Comparison of ENCODE assay signal across 1 cellular context in the genomic region with DNA sequence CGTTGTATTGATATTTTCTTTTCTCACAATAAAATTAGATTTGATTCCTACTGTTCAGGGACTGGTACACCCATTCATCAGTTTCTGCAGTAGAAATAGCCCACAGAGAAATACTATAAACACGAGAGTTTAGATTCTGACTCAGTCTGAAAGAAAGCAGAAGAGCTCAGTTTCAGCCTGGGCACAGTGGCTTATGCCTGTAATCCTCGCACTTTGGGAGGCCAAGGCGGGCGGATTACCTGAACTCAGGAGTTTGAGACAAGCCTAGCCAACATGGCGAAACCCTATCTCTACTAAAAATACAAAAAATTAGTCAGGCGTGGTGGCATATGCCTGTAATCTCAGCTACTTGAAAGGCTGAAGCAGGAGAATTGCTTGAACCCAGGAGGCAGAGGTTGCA.
TF ChIP-seq lines count a peak whose summit lies in the region.

No MANE protein-coding gene starts in this region.

TF ChIP-seq in GM23338, 12 proteins besides CTCF, POLR2A, EP300 and RAD21 (continued from another document):
- TF ChIP-seq, protein P1, sequence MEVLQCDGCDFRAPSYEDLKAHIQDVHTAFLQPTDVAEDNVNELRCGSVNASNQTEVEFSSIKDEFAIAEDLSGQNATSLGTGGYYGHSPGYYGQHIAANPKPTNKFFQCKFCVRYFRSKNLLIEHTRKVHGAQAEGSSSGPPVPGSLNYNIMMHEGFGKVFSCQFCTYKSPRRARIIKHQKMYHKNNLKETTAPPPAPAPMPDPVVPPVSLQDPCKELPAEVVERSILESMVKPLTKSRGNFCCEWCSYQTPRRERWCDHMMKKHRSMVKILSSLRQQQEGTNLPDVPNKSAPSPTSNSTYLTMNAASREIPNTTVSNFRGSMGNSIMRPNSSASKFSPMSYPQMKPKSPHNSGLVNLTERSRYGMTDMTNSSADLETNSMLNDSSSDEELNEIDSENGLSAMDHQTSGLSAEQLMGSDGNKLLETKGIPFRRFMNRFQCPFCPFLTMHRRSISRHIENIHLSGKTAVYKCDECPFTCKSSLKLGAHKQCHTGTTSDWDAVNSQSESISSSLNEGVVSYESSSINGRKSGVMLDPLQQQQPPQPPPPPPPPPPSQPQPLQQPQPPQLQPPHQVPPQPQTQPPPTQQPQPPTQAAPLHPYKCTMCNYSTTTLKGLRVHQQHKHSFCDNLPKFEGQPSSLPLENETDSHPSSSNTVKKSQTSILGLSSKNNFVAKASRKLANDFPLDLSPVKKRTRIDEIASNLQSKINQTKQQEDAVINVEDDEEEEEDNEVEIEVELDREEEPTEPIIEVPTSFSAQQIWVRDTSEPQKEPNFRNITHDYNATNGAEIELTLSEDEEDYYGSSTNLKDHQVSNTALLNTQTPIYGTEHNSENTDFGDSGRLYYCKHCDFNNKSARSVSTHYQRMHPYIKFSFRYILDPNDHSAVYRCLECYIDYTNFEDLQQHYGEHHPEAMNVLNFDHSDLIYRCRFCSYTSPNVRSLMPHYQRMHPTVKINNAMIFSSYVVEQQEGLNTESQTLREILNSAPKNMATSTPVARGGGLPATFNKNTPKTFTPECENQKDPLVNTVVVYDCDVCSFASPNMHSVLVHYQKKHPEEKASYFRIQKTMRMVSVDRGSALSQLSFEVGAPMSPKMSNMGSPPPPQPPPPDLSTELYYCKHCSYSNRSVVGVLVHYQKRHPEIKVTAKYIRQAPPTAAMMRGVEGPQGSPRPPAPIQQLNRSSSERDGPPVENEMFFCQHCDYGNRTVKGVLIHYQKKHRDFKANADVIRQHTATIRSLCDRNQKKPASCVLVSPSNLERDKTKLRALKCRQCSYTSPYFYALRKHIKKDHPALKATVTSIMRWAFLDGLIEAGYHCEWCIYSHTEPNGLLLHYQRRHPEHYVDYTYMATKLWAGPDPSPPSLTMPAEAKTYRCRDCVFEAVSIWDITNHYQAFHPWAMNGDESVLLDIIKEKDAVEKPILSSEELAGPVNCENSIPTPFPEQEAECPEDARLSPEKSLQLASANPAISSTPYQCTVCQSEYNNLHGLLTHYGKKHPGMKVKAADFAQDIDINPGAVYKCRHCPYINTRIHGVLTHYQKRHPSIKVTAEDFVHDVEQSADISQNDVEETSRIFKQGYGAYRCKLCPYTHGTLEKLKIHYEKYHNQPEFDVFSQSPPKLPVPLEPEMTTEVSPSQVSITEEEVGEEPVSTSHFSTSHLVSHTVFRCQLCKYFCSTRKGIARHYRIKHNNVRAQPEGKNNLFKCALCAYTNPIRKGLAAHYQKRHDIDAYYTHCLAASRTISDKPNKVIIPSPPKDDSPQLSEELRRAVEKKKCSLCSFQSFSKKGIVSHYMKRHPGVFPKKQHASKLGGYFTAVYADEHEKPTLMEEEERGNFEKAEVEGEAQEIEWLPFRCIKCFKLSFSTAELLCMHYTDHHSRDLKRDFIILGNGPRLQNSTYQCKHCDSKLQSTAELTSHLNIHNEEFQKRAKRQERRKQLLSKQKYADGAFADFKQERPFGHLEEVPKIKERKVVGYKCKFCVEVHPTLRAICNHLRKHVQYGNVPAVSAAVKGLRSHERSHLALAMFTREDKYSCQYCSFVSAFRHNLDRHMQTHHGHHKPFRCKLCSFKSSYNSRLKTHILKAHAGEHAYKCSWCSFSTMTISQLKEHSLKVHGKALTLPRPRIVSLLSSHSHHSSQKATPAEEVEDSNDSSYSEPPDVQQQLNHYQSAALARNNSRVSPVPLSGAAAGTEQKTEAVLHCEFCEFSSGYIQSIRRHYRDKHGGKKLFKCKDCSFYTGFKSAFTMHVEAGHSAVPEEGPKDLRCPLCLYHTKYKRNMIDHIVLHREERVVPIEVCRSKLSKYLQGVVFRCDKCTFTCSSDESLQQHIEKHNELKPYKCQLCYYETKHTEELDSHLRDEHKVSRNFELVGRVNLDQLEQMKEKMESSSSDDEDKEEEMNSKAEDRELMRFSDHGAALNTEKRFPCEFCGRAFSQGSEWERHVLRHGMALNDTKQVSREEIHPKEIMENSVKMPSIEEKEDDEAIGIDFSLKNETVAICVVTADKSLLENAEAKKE (CRISPR knock-in tag; IDR thresholded peaks at IDR 0.05) = no peak
- TF ChIP-seq, protein P2, sequence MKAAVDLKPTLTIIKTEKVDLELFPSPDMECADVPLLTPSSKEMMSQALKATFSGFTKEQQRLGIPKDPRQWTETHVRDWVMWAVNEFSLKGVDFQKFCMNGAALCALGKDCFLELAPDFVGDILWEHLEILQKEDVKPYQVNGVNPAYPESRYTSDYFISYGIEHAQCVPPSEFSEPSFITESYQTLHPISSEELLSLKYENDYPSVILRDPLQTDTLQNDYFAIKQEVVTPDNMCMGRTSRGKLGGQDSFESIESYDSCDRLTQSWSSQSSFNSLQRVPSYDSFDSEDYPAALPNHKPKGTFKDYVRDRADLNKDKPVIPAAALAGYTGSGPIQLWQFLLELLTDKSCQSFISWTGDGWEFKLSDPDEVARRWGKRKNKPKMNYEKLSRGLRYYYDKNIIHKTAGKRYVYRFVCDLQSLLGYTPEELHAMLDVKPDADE (IDR thresholded peaks at IDR 0.05) = no peak
- TF ChIP-seq JUNB (IDR thresholded peaks at IDR 0.05; ENCODE audit: unreplicated experiment) = no peak
- TF ChIP-seq STAT1 (IDR thresholded peaks at IDR 0.05; ENCODE audit: unreplicated experiment) = no peak
- TF ChIP-seq CREB1 (CRISPR knock-in tag; IDR thresholded peaks at IDR 0.05; ENCODE audit: low read depth) = no peak
- TF ChIP-seq ZNF114 (CRISPR knock-in tag; IDR thresholded peaks at IDR 0.05) = no peak
- no peak for TF ChIP-seq EZH2 (IDR thresholded peaks at IDR 0.05; ENCODE audit: low read depth, unreplicated experiment)
